ENCODE assay signal across 9 cellular contexts in the genomic region with DNA sequence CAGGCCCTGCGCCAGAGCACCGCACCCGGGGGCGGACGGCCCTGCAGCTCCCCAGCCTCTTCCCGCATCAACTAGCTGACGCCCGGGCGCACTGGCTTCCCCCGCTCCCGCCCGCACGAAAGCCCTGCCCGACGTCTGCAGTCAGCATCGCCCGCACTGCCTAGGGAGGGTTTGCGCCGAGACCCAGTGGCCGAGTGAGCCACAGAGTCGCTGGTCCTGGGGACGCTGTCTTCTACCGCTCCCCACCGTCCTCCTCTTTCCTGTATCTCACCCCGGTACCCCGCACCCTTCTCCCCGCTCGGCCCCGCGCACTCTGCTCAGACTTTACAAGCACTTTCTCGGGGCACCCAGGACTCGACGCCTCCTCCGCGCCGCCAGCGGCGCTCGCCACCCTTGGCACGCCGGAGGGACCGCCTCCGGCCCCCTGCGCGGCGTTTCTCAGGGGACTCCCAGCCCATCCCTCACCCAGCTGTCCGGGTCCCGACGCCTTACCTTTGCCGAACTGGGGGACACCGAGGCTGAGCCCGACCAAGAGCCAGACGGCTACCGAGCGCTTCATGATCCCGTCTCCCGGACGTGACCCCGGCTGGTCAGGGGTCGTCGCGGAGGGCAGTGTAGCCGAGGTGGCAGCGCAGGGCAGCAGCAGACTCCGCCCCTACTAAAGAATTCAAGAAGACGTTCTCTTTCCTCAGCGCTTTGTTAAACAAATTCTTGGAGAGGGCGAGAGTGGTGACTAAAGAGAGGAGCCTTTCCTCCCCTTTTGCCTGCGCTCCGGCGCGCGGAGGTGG. TPM values are rescaled to one million over a fixed set of nuclear protein-coding genes. Genes with fewer than 3 reads are reported as not detected.
A peak's percentile ranks its signal among the peaks of the same experiment; 100 is the strongest.
DNase-seq lines count a peak whose midpoint lies in the region; ATAC-seq and TF ChIP-seq lines count a peak whose summit lies in the region.
"Had no signal": no experiment of that assay in that cellular context is flagged by ENCODE, and none has a peak within 500 bp of the region (broad histone marks: within the 10 kb centered on the region; RNA-seq: fewer than 3 reads in every experiment).

No MANE protein-coding gene starts in this region.

- peaks cover 32% of the 10 kb centered on the region for H3K4me1 Mint-ChIP-seq in dendritic cell treated with granulocyte-macrophage colony-stimulating factor and Interleukin-4, amounts not matched to agents 40 ng/mL and 50 ng/mL, for 4 days (ENCODE audit: low read depth)

- H3K27ac Mint-ChIP-seq in dendritic cell treated with granulocyte-macrophage colony-stimulating factor and Interleukin-4, amounts not matched to agents 40 ng/mL and 50 ng/mL, for 4 days, result no peak overlapping the region
- H3K27ac Mint-ChIP-seq: stimulated activated naive CD8-positive, alpha-beta T cell treated with anti-CD3 and anti-CD28 coated beads, Interleukin-15, Interleukin-2, amounts not matched to agents 100 ng/mL and 50 ng/mL, for 24 hours had no signal

- no peaks in the 10 kb centered on the region for H3K4me1 ChIP-seq in MM.1S (ENCODE audit: low read length)
- peaks cover 0 to 4% of the 10 kb centered on the region in 2 donors for H3K4me1 ChIP-seq in left lung
- peaks cover 0 to 17% of the 10 kb centered on the region in 2 donors for H3K4me1 ChIP-seq in thoracic aorta (ENCODE audit: control insufficient read depth in 1 of 2, low read depth in 2 of 2)
- H3K4me1 ChIP-seq in effector memory CD4-positive, alpha-beta T cell (ENCODE audit: control insufficient read depth, insufficient read depth, low read length, poor library complexity, severe bottlenecking), result no peaks in the 10 kb centered on the region

- H3K27ac ChIP-seq in MM.1S (ENCODE audit: low read length), result no peak overlapping the region
- H3K27ac ChIP-seq in left lung, result peak overlapping the region; percentile 30 to 89
- peak overlapping the region; percentile 89 to 96 for H3K27ac ChIP-seq in thoracic aorta
- H3K27ac ChIP-seq in effector memory CD4-positive, alpha-beta T cell (ENCODE audit: insufficient read depth, low read length, poor library complexity, severe bottlenecking), result no peak overlapping the region

- ATAC-seq in left lung, result peak; percentile 38
- ATAC-seq in thoracic aorta (ENCODE audit: insufficient number of reproducible peaks, low FRiP score, low read depth), result no peak
- no peak for ATAC-seq in GM18498 (IDR thresholded peaks at IDR 0.05; ENCODE audit: unreplicated experiment)

- no peak for TF ChIP-seq CTCF in AG10803 (conservative IDR thresholded peaks at IDR 0.05; ENCODE audit: low read length)
- TF ChIP-seq CTCF in MM.1S (IDR thresholded peaks at IDR 0.05; ENCODE audit: low read length), result no peak
- TF ChIP-seq CTCF in left lung (IDR thresholded peaks at IDR 0.05), result no peak
- no peak for TF ChIP-seq CTCF in thoracic aorta (IDR thresholded peaks at IDR 0.05)

- H3K9me3 ChIP-seq in MM.1S (replicated peaks; ENCODE audit: insufficient read depth, low read length), result no peaks in the 10 kb centered on the region
- no peaks in the 10 kb centered on the region for H3K9me3 ChIP-seq in left lung
- no peaks in the 10 kb centered on the region for H3K9me3 ChIP-seq in thoracic aorta
- H3K9me3 ChIP-seq in effector memory CD4-positive, alpha-beta T cell (ENCODE audit: control insufficient read depth, low read length), result no peaks in the 10 kb centered on the region

- H3K36me3 Mint-ChIP-seq in dendritic cell treated with granulocyte-macrophage colony-stimulating factor and Interleukin-4, amounts not matched to agents 40 ng/mL and 50 ng/mL, for 4 days (ENCODE audit: low read depth), result no peaks in the 10 kb centered on the region

- H4K20me1 ChIP-seq in MM.1S (ENCODE audit: insufficient read depth, low read length), result no peaks in the 10 kb centered on the region

- peak overlapping the region; percentile 89 for H3K4me2 ChIP-seq in MM.1S (ENCODE audit: low read depth, low read length)

- DNase-seq in AG10803 (ENCODE audit: low read depth) (peak; percentile 41), MM.1S (no peak), left lung (peak; percentile 42 to 75), thoracic aorta (ENCODE audit: low spot score) (no peak), SIG-M5 (lab: John Stamatoyannopoulos, UW) (no peak)
- no peak for DNase-seq in effector memory CD4-positive, alpha-beta T cell

- H3K9me2 ChIP-seq in MM.1S (replicated peaks; ENCODE audit: insufficient read depth, low read length), result no peaks in the 10 kb centered on the region

- no peaks in the 10 kb centered on the region for H3F3A ChIP-seq in MM.1S (ENCODE audit: insufficient read depth, low read length)

- H3K27me3 Mint-ChIP-seq in dendritic cell treated with granulocyte-macrophage colony-stimulating factor and Interleukin-4, amounts not matched to agents 40 ng/mL and 50 ng/mL, for 4 days, result peaks cover 56% of the 10 kb centered on the region

- H3K27me3 ChIP-seq in MM.1S (replicated peaks; ENCODE audit: insufficient read depth, low read length) (no peaks in the 10 kb centered on the region; the same call in 1 of the 2 replicates), left lung (peaks cover 0 to 72% of the 10 kb centered on the region in 2 donors), thoracic aorta (replicated peaks; ENCODE audit: insufficient read depth) (no peaks in the 10 kb centered on the region)
- H3K27me3 ChIP-seq in effector memory CD4-positive, alpha-beta T cell (replicated peaks; ENCODE audit: control insufficient read depth, insufficient read depth, low read length, poor library complexity, severe bottlenecking), result peaks cover 16% of the 10 kb centered on the region

- H3K36me3 ChIP-seq in MM.1S (replicated peaks; ENCODE audit: insufficient read depth, low read length) (no peaks in the 10 kb centered on the region), left lung (no peaks in the 10 kb centered on the region), thoracic aorta (no peaks in the 10 kb centered on the region)
- no peaks in the 10 kb centered on the region for H3K36me3 ChIP-seq in effector memory CD4-positive, alpha-beta T cell (ENCODE audit: control insufficient read depth, insufficient read depth, low read length)

- no peak overlapping the region for H3K9ac ChIP-seq in MM.1S (ENCODE audit: low read length)

- H3K4me3 ChIP-seq in AG10803 (ENCODE audit: low read length) (peak overlapping the region; percentile 64), MM.1S (ENCODE audit: low read length) (peak overlapping the region; percentile 60), left lung (peak overlapping the region; percentile 49 to 60), thoracic aorta (peak overlapping the region; percentile 91)
- H3K4me3 ChIP-seq in effector memory CD4-positive, alpha-beta T cell (ENCODE audit: insufficient read depth, low read depth, low read length, poor library complexity, severe bottlenecking), result no peak overlapping the region

- H3K9me3 Mint-ChIP-seq in dendritic cell treated with granulocyte-macrophage colony-stimulating factor and Interleukin-4, amounts not matched to agents 40 ng/mL and 50 ng/mL, for 4 days, result no peaks in the 10 kb centered on the region
- H3K9me3 Mint-ChIP-seq: stimulated activated naive CD8-positive, alpha-beta T cell treated with anti-CD3 and anti-CD28 coated beads, Interleukin-15, Interleukin-2, amounts not matched to agents 100 ng/mL and 50 ng/mL, for 24 hours had no signal

- intact Hi-C loops in dendritic cell treated with granulocyte-macrophage colony-stimulating factor and Interleukin-4, amounts not matched to agents 40 ng/mL and 50 ng/mL, for 4 days (cut with micrococcal nuclease), result no loop called here
- intact Hi-C loops in left lung (cut with DNase I), result no loop called here

- H2AFZ ChIP-seq in MM.1S (ENCODE audit: low read length), result peak overlapping the region; percentile 69

- no peaks in the 10 kb centered on the region for H3K79me2 ChIP-seq in MM.1S (ENCODE audit: low read length)

- peak overlapping the region; percentile 72 for H3K4me3 Mint-ChIP-seq in dendritic cell treated with granulocyte-macrophage colony-stimulating factor and Interleukin-4, amounts not matched to agents 40 ng/mL and 50 ng/mL, for 4 days
- H3K4me3 Mint-ChIP-seq: stimulated activated naive CD8-positive, alpha-beta T cell treated with anti-CD3 and anti-CD28 coated beads, Interleukin-15, Interleukin-2, amounts not matched to agents 100 ng/mL and 50 ng/mL, for 24 hours had no signal

RNA-seq across cellular contexts. Expression of gene EDIL3, which starts 0.7 kb away (rescaled TPM):
- total RNA-seq in left lung (10 to 100 TPM; 20.6 to 59.9 TPM), thoracic aorta (100 to 1,000 TPM; 157 to 170 TPM)

Comparison
In these comparisons a context has a peak if more than half of its experiments do, and no peak if none do; other contexts are left out.
1. DNase-seq: peak in AG10803 (single experiment) and left lung (2 of 2); none in MM.1S (single experiment), thoracic aorta (single experiment), effector memory CD4-positive, alpha-beta T cell (0 of 3) and SIG-M5 (single experiment).
2. H3K27ac ChIP-seq: peak in left lung (2 of 2) and thoracic aorta (2 of 2); none in MM.1S (single experiment) and effector memory CD4-positive, alpha-beta T cell (single experiment).